33 cellular contexts compared by ENCODE assay signal in genomic region chr13:26540319-26540718, GRCh38. TPM values are rescaled to one million over a fixed set of nuclear protein-coding genes. Genes with fewer than 3 reads are reported as not detected.
A peak's percentile ranks its signal among the peaks of the same experiment; 100 is the strongest.
DNase-seq lines count a peak whose midpoint lies in the region; ATAC-seq and TF ChIP-seq lines count a peak whose summit lies in the region.
"Had no signal": no experiment of that assay in that cellular context is flagged by ENCODE, and none has a peak within 500 bp of the region (broad histone marks: within the 10 kb centered on the region; RNA-seq: fewer than 3 reads in every experiment).

No MANE protein-coding gene starts in this region.

- H3K27me3 Mint-ChIP-seq in Calu3 (ENCODE audit: unreplicated experiment) (peaks cover 55% of the 10 kb centered on the region), T-cell (peaks cover 22 to 29% of the 10 kb centered on the region in 2 donors)

- in situ Hi-C loops in G401 (cut with HindIII; ENCODE audit: low sequenced_read_pairs), result no loop called here

- intact Hi-C loops in Calu3 (cut with micrococcal nuclease; ENCODE audit: unreplicated experiment), result no loop called here

- no peaks in the 10 kb centered on the region for H3K9me3 Mint-ChIP-seq in Calu3 (ENCODE audit: low read depth, unreplicated experiment)
- peaks cover 0 to 3% (median 0%) of the 10 kb centered on the region in 3 donors for H3K9me3 Mint-ChIP-seq in T-cell
- H3K9me3 Mint-ChIP-seq: activated CD4-positive, alpha-beta T cell treated with anti-CD3 and anti-CD28 coated beads, Interleukin-2, amount 10 ng/mL, durations not matched to agents 24 days and 14 days; activated naive CD8-positive, alpha-beta T cell treated with anti-CD3 and anti-CD28 coated beads for 36 hours; naive thymus-derived CD8-positive, alpha-beta T cell had no signal

- H3K4me3 Mint-ChIP-seq in Calu3 (ENCODE audit: low read depth, unreplicated experiment) (no peak overlapping the region), T-cell (no peak overlapping the region)
- H3K4me3 Mint-ChIP-seq: activated CD4-positive, alpha-beta T cell treated with anti-CD3 and anti-CD28 coated beads, Interleukin-2, amount 10 ng/mL, durations not matched to agents 24 days and 14 days; activated naive CD8-positive, alpha-beta T cell treated with anti-CD3 and anti-CD28 coated beads for 36 hours; naive thymus-derived CD8-positive, alpha-beta T cell; stimulated activated memory B cell treated with anti-CD40 and anti-IgM and Interleukin-4, amounts not matched to agents 10 μg/mL and 1 μg/mL and 100 μg/mL, for 72 hours had no signal

- POLR2A ChIA-PET in T-cell (lab: Charles Lee), result no interaction called here

- TF ChIP-seq CTCF in VCaP (conservative IDR thresholded peaks at IDR 0.05) (no peak), fibroblast of the aortic adventitia (IDR thresholded peaks at IDR 0.05; ENCODE audit: insufficient read depth, low read length) (no peak), Calu3 (IDR thresholded peaks at IDR 0.05; ENCODE audit: unreplicated experiment) (no peak)

- H3K27ac ChIP-seq in VCaP, result peak overlapping the region; percentile 99
- H3K27ac ChIP-seq: BLaER1 treated with 17β-estradiol and CSF1 and Interleukin-3, amounts not matched to agents 10 nM and 100 nM; gastrocnemius medialis had no signal

- CTCF ChIA-PET in Calu3 (lab: Charles Lee) (no interaction called here), T-cell (lab: Charles Lee) (interaction anchor here in 1 of 2 donors (0.5 kb wide), 1 partner anchor 77 kb away, joined by 4 read pairs; no protein-coding TSS in a partner anchor)

- H3K36me3 Mint-ChIP-seq in Calu3 (ENCODE audit: insufficient read depth, unreplicated experiment) (no peaks in the 10 kb centered on the region), T-cell (no peaks in the 10 kb centered on the region)
- H3K36me3 Mint-ChIP-seq: activated naive CD8-positive, alpha-beta T cell treated with anti-CD3 and anti-CD28 coated beads for 36 hours; naive thymus-derived CD8-positive, alpha-beta T cell; stimulated activated memory B cell treated with anti-CD40 and anti-IgM and Interleukin-4, amounts not matched to agents 10 μg/mL and 1 μg/mL and 100 μg/mL, for 72 hours had no signal

- no TSS peak for BruUV-seq in Calu3 (replicated peaks; lab: Mats Ljungman, UMichigan)

- ATAC-seq in T-cell (replicated peaks in 1 of 4), result no peak
- ATAC-seq: esophagus mucosa; HCT116; HepG2; naive thymus-derived CD8-positive, alpha-beta T cell; Panc1; stimulated activated memory B cell treated with anti-CD40 and anti-IgM and Interleukin-4, amounts not matched to agents 10 μg/mL and 1 μg/mL and 100 μg/mL, for 72 hours had no signal

- DNase-seq in D341Med (ENCODE audit: low spot score) (peak; percentile 87), G401 (ENCODE audit: low spot score) (peak; percentile 96), fibroblast of the aortic adventitia (ENCODE audit: low read depth) (peak; percentile 5), Calu3 (no peak), SW480 (ENCODE audit: low spot score) (no peak), T-cell (no peak)
- DNase-seq: activated CD4-positive, alpha-beta T cell treated with anti-CD3 and anti-CD28 coated beads, Interleukin-2, amount 10 ng/mL, durations not matched to agents 24 days and 14 days; activated gamma-delta T cell; activated naive CD8-positive, alpha-beta T cell treated with anti-CD3 and anti-CD28 coated beads for 36 hours; activated T-cell treated with anti-CD3 and anti-CD28 coated beads, Interleukin-2, amount 50 U/mL, for 1 hour; aorta; central memory CD4-positive, alpha-beta T cell; dermis blood vessel endothelial cell; DMS79; GDM1; Karpas-422; naive thymus-derived CD8-positive, alpha-beta T cell; NCI-H1436 treated with DMSO at 0.1 percent for 48 hours; NCI-H2107; NCI-H526; nucleus accumbens; SHP77 treated with DMSO at 0.1 percent for 48 hours; T-helper 9 cell; trophoblast cell had no signal

- no peak overlapping the region for H3K27ac Mint-ChIP-seq in Calu3 (ENCODE audit: unreplicated experiment)
- no peak overlapping the region for H3K27ac Mint-ChIP-seq in T-cell
- H3K27ac Mint-ChIP-seq: activated CD4-positive, alpha-beta T cell treated with anti-CD3 and anti-CD28 coated beads, Interleukin-2, amount 10 ng/mL, durations not matched to agents 24 days and 14 days; activated naive CD8-positive, alpha-beta T cell treated with anti-CD3 and anti-CD28 coated beads for 36 hours; naive thymus-derived CD8-positive, alpha-beta T cell; stimulated activated memory B cell treated with anti-CD40 and anti-IgM and Interleukin-4, amounts not matched to agents 10 μg/mL and 1 μg/mL and 100 μg/mL, for 72 hours had no signal

- H3K4me1 Mint-ChIP-seq in Calu3 (ENCODE audit: low read depth, unreplicated experiment), result peaks cover 19% of the 10 kb centered on the region
- no peaks in the 10 kb centered on the region for H3K4me1 Mint-ChIP-seq in T-cell
- H3K4me1 Mint-ChIP-seq: activated CD4-positive, alpha-beta T cell treated with anti-CD3 and anti-CD28 coated beads, Interleukin-2, amount 10 ng/mL, durations not matched to agents 24 days and 14 days; activated naive CD8-positive, alpha-beta T cell treated with anti-CD3 and anti-CD28 coated beads for 36 hours; naive thymus-derived CD8-positive, alpha-beta T cell; stimulated activated memory B cell treated with anti-CD40 and anti-IgM and Interleukin-4, amounts not matched to agents 10 μg/mL and 1 μg/mL and 100 μg/mL, for 72 hours had no signal

- H3K4me3 ChIP-seq in fibroblast of the aortic adventitia (ENCODE audit: low read depth, low read length), result no peak overlapping the region
- H3K4me3 ChIP-seq: BLaER1 treated with 17β-estradiol and CSF1 and Interleukin-3, amounts not matched to agents 10 nM and 100 nM; gastrocnemius medialis; lung had no signal

RNA-seq across cellular contexts. Expression of gene WASF3, which starts 17.2 kb away (rescaled TPM):
- 5.7 and 7.7 TPM in 2 replicates for total RNA-seq in G401 (2014; rRNA removed; shearing (Covaris generic))
- 11.7 and 13.5 TPM in 2 replicates for total RNA-seq in fibroblast of the aortic adventitia (ENCODE audit: low replicate concordance)
- 8.7 and 10.1 TPM in 2 replicates for total RNA-seq in Calu3 (2022)
- under 1 TPM in 4 of 5 donors, not detected in 1; 0.15 to 0.41 (median 0.27) TPM for total RNA-seq in T-cell

Comparison
In these comparisons a context has a peak if more than half of its experiments do, and no peak if none do; other contexts are left out.
1. DNase-seq: peak in D341Med (single experiment), G401 (single experiment) and fibroblast of the aortic adventitia (single experiment); none in Calu3 (single experiment), SW480 (single experiment) and T-cell (0 of 34).